Comparison of ENCODE assay signal across 22 cellular contexts in the genomic region with DNA sequence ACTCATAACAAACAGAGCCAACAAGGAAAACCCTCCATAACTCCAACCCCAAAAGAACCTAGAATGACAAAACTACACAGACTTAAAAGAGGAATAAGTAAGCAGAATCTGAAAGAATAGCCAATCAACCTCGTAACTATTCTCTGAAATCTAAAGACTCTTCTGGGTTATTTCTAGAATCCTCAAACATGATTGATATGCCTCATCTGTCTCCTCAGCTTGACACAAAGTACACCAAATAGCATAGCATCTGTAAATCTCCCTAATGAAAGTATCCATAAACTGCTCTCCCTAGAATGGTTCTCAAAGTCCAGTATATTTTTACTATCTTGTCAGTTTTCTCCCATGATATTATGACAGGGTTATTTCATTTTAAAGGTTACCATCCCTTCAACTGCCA.
A peak's percentile ranks its signal among the peaks of the same experiment; 100 is the strongest.
DNase-seq lines count a peak whose midpoint lies in the region; ATAC-seq, FAIRE-seq and TF ChIP-seq lines count a peak whose summit lies in the region.
"Had no signal": no experiment of that assay in that cellular context is flagged by ENCODE, and none has a peak within 500 bp of the region (broad histone marks: within the 10 kb centered on the region; RNA-seq: fewer than 3 reads in every experiment).

No MANE protein-coding gene starts in this region.

- no peak for FAIRE-seq in K562 (lab: Jason Lieb, UNC)
- FAIRE-seq: A549, D721Med, GM12878, GM12892, GM18507 had no signal

- H3K36me3 ChIP-seq in K562 (ENCODE audit: control insufficient read depth, insufficient read depth, low read length), result no peaks in the 10 kb centered on the region
- H3K36me3 ChIP-seq: BLaER1 treated with 17β-estradiol and CSF1 and Interleukin-3, amounts not matched to agents 10 nM and 100 nM had no signal

- TF ChIP-seq CTCF in K562 (IDR thresholded peaks at IDR 0.05 in 2 of 3, conservative IDR thresholded peaks at IDR 0.05 in 1 of 3; ENCODE audit: insufficient read depth in 2 of 3, low read depth in 1 of 3, low read length in 3 of 3) (no peak), nephron progenitor cell (IDR thresholded peaks at IDR 0.05) (no peak)

- H3K9ac ChIP-seq in K562 (ENCODE audit: insufficient read depth in 1 of 2, low read depth in 2 of 2, low read length in 2 of 2), result no peak overlapping the region
- H3K9ac ChIP-seq: BLaER1 treated with 17β-estradiol and CSF1 and Interleukin-3, amounts not matched to agents 10 nM and 100 nM had no signal

- no peaks in the 10 kb centered on the region for H3K9me3 ChIP-seq in K562 (replicated peaks; ENCODE audit: control insufficient read depth, insufficient read depth, low read depth, low read length)
- H3K9me3 ChIP-seq: A549, Caco-2 had no signal

- no peak for TF ChIP-seq EP300 in K562 (IDR thresholded peaks at IDR 0.05; ENCODE audit: low read length)

- no peak for TF ChIP-seq POLR2A in K562 (conservative IDR thresholded peaks at IDR 0.05)

- no peaks in the 10 kb centered on the region for H3K27me3 Mint-ChIP-seq in nephron progenitor cell (ENCODE audit: low read depth, poor library complexity)
- H3K27me3 Mint-ChIP-seq in naive thymus-derived CD8-positive, alpha-beta T cell, result peaks cover 15 to 40% (median 22%) of the 10 kb centered on the region in 5 donors

- H4K20me1 ChIP-seq in K562 (replicated peaks; ENCODE audit: control insufficient read depth, insufficient read depth, low read length), result no peaks in the 10 kb centered on the region
- H4K20me1 ChIP-seq: BLaER1 treated with 17β-estradiol and CSF1 and Interleukin-3, amounts not matched to agents 10 nM and 100 nM had no signal

- in situ Hi-C loops in K562 (cut with MboI), result no loop called here

- peaks cover 7% of the 10 kb centered on the region for H3K4me1 Mint-ChIP-seq in nephron progenitor cell
- H3K4me1 Mint-ChIP-seq in naive thymus-derived CD8-positive, alpha-beta T cell, result no peaks in the 10 kb centered on the region
- H3K4me1 Mint-ChIP-seq: B cell had no signal

- H3K9me1 ChIP-seq in K562 (ENCODE audit: control insufficient read depth, insufficient read depth, low read length), result no peaks in the 10 kb centered on the region

- H3K27ac Mint-ChIP-seq in nephron progenitor cell, result peak overlapping the region; percentile 1
- H3K27ac Mint-ChIP-seq in naive thymus-derived CD8-positive, alpha-beta T cell, result no peak overlapping the region
- H3K27ac Mint-ChIP-seq: B cell; CD4-positive, alpha-beta T cell; CD8-positive, alpha-beta T cell had no signal

- H3K9me3 Mint-ChIP-seq in nephron progenitor cell, result no peaks in the 10 kb centered on the region
- H3K9me3 Mint-ChIP-seq in naive thymus-derived CD8-positive, alpha-beta T cell, result no peaks in the 10 kb centered on the region
- H3K9me3 Mint-ChIP-seq: CD4-positive, alpha-beta T cell; CD8-positive, alpha-beta T cell had no signal

- H3K4me3 Mint-ChIP-seq in nephron progenitor cell, result no peak overlapping the region
- H3K4me3 Mint-ChIP-seq in naive thymus-derived CD8-positive, alpha-beta T cell, result no peak overlapping the region
- H3K4me3 Mint-ChIP-seq: B cell; CD4-positive, alpha-beta T cell; CD8-positive, alpha-beta T cell had no signal

- H3K36me3 Mint-ChIP-seq in nephron progenitor cell (ENCODE audit: low read depth), result no peaks in the 10 kb centered on the region
- no peaks in the 10 kb centered on the region for H3K36me3 Mint-ChIP-seq in naive thymus-derived CD8-positive, alpha-beta T cell
- H3K36me3 Mint-ChIP-seq: CD8-positive, alpha-beta T cell had no signal

- no peak overlapping the region for H3K27ac ChIP-seq in K562 (ENCODE audit: extremely low read depth, low read depth, low read length)
- H3K27ac ChIP-seq: 22Rv1; A549; BLaER1 treated with 17β-estradiol and CSF1 and Interleukin-3, amounts not matched to agents 10 nM and 100 nM; C4-2B had no signal

- POLR2A ChIA-PET in HEK293T (lab: Yijun Ruan, JAX) (no interaction called here), K562 (lab: Yijun Ruan, JAX) (interaction anchor here (1.1 kb wide), 1 partner anchor 14 kb away, joined by 3 read pairs; no protein-coding TSS in a partner anchor)
- POLR2A ChIA-PET in naive thymus-derived CD8-positive, alpha-beta T cell (lab: Charles Lee), result no interaction called here

- no peak for DNase-seq in HEK293T (ENCODE audit: extremely low spot score)
- no peak for DNase-seq in K562 (ENCODE audit: extremely low read depth in 1 of 4, low spot score in 3 of 4)
- DNase-seq in nephron progenitor cell, result no peak
- no peak for DNase-seq in central memory CD4-positive, alpha-beta T cell
- DNase-seq in SHP77 (lab: John Stamatoyannopoulos, UW), result no peak
- no peak for DNase-seq in naive thymus-derived CD8-positive, alpha-beta T cell
- DNase-seq: AML-193; Caco-2; Calu3; CD4-positive, alpha-beta T cell; CD8-positive, alpha-beta T cell; DMS79 treated with DMSO at 0.1 percent for 48 hours; GDM1 had no signal

- H3K27me3 ChIP-seq in K562 (ENCODE audit: control insufficient read depth in 2 of 2, insufficient read depth in 2 of 2, low read length in 2 of 2), result no peaks in the 10 kb centered on the region
- H3K27me3 ChIP-seq: BLaER1 treated with 17β-estradiol and CSF1 and Interleukin-3, amounts not matched to agents 10 nM and 100 nM had no signal

- H3K4me2 ChIP-seq in K562 (ENCODE audit: insufficient read depth, low read length), result no peak overlapping the region
- H3K4me2 ChIP-seq: A549; BLaER1 treated with 17β-estradiol and CSF1 and Interleukin-3, amounts not matched to agents 10 nM and 100 nM had no signal

- no peak for TF ChIP-seq RAD21 in K562 (CRISPR knock-in tag; conservative IDR thresholded peaks at IDR 0.05 in 1 of 2, IDR thresholded peaks at IDR 0.05 in 1 of 2)

- WGBS in K562 (ENCODE audit: insufficient coverage, low coverage, missing lambda C conversion rate), result 7% methylated on average over 1 of the region's 1 CpG

- intact Hi-C loops in K562 (cut with micrococcal nuclease), result no loop called here

- no peak for ATAC-seq in K562
- no peak for ATAC-seq in naive thymus-derived CD8-positive, alpha-beta T cell
- ATAC-seq: A549; CD8-positive, alpha-beta T cell; GM12878 had no signal

- H3K4me3 ChIP-seq in K562, result no peak overlapping the region
- H3K4me3 ChIP-seq: A549; BLaER1 treated with 17β-estradiol and CSF1 and Interleukin-3, amounts not matched to agents 10 nM and 100 nM; GM12878 had no signal

- H2AFZ ChIP-seq in K562 (ENCODE audit: low read depth, low read length), result no peak overlapping the region

- peaks cover 0 to 3% of the 10 kb centered on the region in 2 experiments; a peak in 2 of 5 replicates for H3K4me1 ChIP-seq in K562 (replicated peaks in 1 of 2; ENCODE audit: control insufficient read depth in 2 of 2, insufficient read depth in 2 of 2, low read length in 2 of 2)
- H3K4me1 ChIP-seq: BLaER1 treated with 17β-estradiol and CSF1 and Interleukin-3, amounts not matched to agents 10 nM and 100 nM had no signal

- no peaks in the 10 kb centered on the region for H3K79me2 ChIP-seq in K562 (ENCODE audit: control insufficient read depth, insufficient read depth, low read length)

- CTCF ChIA-PET in HEK293T (lab: Yijun Ruan, JAX), result no interaction called here
- CTCF ChIA-PET in K562 (lab: Yijun Ruan, JAX; ENCODE audit: low intra/inter-chr PET ratio), result no interaction called here

- BruUV-seq in K562 (replicated peaks; lab: Mats Ljungman, UMichigan), result no TSS peak

TF ChIP-seq in HEK293T, 16 proteins besides CTCF, POLR2A, EP300 and RAD21:
- TF ChIP-seq HDGF (IDR thresholded peaks at IDR 0.05; ENCODE audit: borderline replicate concordance), result no peak
- TF ChIP-seq, protein P1, sequence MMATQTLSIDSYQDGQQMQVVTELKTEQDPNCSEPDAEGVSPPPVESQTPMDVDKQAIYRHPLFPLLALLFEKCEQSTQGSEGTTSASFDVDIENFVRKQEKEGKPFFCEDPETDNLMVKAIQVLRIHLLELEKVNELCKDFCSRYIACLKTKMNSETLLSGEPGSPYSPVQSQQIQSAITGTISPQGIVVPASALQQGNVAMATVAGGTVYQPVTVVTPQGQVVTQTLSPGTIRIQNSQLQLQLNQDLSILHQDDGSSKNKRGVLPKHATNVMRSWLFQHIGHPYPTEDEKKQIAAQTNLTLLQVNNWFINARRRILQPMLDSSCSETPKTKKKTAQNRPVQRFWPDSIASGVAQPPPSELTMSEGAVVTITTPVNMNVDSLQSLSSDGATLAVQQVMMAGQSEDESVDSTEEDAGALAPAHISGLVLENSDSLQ (IDR thresholded peaks at IDR 0.05), result 0 out of 2 replicates have a peak, but pooled peaks have one; percentile 37
TF ChIP-seq in HEK293T: peak in this region for 1.

TF ChIP-seq in K562, 482 proteins besides CTCF, POLR2A, EP300 and RAD21 (continues in another document):
- TF ChIP-seq RFX1 (IDR thresholded peaks at IDR 0.05), result no peak
- TF ChIP-seq ZNF347 (CRISPR knock-in tag; IDR thresholded peaks at IDR 0.05; ENCODE audit: low read depth), result no peak
- no peak for TF ChIP-seq FOXJ3 (CRISPR knock-in tag; IDR thresholded peaks at IDR 0.05)
- no peak for TF ChIP-seq ZFP36 (IDR thresholded peaks at IDR 0.05; ENCODE audit: low read depth, low read length, partially characterized antibody)
